In the genomic region with DNA sequence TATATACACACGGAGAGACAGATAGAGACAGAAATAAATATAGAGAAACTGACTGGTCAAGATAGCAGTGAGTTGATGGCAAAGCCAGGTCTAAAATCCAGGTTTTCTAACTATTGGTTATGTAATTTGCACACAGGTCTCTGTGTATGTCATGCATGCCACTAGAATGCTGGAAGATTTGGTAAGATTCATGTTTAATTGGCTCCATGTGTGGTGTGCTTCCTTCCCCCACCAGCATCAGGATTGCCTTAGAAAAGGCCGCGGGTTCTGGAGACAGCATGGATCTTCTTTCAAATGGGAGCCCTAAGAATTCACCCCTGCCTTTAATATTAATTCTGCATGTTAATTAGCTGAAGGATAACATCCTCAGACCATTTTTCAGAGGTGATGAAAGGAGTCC, we compare ENCODE assay signal across 2 cellular contexts.
TF ChIP-seq lines count a peak whose summit lies in the region.

No MANE protein-coding gene starts in this region.

TF ChIP-seq in GM23338, 12 proteins besides CTCF, POLR2A, EP300 and RAD21 (continues in another document):
- TF ChIP-seq ZNF331 (CRISPR knock-in tag; IDR thresholded peaks at IDR 0.05; ENCODE audit: low read depth) (no peak), JUNB (IDR thresholded peaks at IDR 0.05; ENCODE audit: unreplicated experiment) (no peak), POLR2AphosphoS5 (IDR thresholded peaks at IDR 0.05; ENCODE audit: low read depth) (no peak), ZNF114 (CRISPR knock-in tag; IDR thresholded peaks at IDR 0.05) (no peak), STAT1 (IDR thresholded peaks at IDR 0.05; ENCODE audit: unreplicated experiment) (no peak), REST (IDR thresholded peaks at IDR 0.05; ENCODE audit: unreplicated experiment) (no peak), EZH2 (IDR thresholded peaks at IDR 0.05; ENCODE audit: low read depth, unreplicated experiment) (no peak), NANOG (IDR thresholded peaks at IDR 0.05; ENCODE audit: borderline replicate concordance) (no peak), ETS1 (IDR thresholded peaks at IDR 0.05) (no peak)
- TF ChIP-seq, protein P1, sequence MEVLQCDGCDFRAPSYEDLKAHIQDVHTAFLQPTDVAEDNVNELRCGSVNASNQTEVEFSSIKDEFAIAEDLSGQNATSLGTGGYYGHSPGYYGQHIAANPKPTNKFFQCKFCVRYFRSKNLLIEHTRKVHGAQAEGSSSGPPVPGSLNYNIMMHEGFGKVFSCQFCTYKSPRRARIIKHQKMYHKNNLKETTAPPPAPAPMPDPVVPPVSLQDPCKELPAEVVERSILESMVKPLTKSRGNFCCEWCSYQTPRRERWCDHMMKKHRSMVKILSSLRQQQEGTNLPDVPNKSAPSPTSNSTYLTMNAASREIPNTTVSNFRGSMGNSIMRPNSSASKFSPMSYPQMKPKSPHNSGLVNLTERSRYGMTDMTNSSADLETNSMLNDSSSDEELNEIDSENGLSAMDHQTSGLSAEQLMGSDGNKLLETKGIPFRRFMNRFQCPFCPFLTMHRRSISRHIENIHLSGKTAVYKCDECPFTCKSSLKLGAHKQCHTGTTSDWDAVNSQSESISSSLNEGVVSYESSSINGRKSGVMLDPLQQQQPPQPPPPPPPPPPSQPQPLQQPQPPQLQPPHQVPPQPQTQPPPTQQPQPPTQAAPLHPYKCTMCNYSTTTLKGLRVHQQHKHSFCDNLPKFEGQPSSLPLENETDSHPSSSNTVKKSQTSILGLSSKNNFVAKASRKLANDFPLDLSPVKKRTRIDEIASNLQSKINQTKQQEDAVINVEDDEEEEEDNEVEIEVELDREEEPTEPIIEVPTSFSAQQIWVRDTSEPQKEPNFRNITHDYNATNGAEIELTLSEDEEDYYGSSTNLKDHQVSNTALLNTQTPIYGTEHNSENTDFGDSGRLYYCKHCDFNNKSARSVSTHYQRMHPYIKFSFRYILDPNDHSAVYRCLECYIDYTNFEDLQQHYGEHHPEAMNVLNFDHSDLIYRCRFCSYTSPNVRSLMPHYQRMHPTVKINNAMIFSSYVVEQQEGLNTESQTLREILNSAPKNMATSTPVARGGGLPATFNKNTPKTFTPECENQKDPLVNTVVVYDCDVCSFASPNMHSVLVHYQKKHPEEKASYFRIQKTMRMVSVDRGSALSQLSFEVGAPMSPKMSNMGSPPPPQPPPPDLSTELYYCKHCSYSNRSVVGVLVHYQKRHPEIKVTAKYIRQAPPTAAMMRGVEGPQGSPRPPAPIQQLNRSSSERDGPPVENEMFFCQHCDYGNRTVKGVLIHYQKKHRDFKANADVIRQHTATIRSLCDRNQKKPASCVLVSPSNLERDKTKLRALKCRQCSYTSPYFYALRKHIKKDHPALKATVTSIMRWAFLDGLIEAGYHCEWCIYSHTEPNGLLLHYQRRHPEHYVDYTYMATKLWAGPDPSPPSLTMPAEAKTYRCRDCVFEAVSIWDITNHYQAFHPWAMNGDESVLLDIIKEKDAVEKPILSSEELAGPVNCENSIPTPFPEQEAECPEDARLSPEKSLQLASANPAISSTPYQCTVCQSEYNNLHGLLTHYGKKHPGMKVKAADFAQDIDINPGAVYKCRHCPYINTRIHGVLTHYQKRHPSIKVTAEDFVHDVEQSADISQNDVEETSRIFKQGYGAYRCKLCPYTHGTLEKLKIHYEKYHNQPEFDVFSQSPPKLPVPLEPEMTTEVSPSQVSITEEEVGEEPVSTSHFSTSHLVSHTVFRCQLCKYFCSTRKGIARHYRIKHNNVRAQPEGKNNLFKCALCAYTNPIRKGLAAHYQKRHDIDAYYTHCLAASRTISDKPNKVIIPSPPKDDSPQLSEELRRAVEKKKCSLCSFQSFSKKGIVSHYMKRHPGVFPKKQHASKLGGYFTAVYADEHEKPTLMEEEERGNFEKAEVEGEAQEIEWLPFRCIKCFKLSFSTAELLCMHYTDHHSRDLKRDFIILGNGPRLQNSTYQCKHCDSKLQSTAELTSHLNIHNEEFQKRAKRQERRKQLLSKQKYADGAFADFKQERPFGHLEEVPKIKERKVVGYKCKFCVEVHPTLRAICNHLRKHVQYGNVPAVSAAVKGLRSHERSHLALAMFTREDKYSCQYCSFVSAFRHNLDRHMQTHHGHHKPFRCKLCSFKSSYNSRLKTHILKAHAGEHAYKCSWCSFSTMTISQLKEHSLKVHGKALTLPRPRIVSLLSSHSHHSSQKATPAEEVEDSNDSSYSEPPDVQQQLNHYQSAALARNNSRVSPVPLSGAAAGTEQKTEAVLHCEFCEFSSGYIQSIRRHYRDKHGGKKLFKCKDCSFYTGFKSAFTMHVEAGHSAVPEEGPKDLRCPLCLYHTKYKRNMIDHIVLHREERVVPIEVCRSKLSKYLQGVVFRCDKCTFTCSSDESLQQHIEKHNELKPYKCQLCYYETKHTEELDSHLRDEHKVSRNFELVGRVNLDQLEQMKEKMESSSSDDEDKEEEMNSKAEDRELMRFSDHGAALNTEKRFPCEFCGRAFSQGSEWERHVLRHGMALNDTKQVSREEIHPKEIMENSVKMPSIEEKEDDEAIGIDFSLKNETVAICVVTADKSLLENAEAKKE (CRISPR knock-in tag; IDR thresholded peaks at IDR 0.05): no peak

TF ChIP-seq in GM12878, 131 proteins besides CTCF, POLR2A, EP300 and RAD21 (continues in another document):
- TF ChIP-seq NR2C2 (IDR thresholded peaks at IDR 0.05; ENCODE audit: borderline replicate concordance, control insufficient read depth, insufficient read length, low read depth): no peak
- TF ChIP-seq ZNF217 (IDR thresholded peaks at IDR 0.05): no peak
- no peak for TF ChIP-seq NBN (IDR thresholded peaks at IDR 0.05)
- no peak for TF ChIP-seq BMI1 (IDR thresholded peaks at IDR 0.05; ENCODE audit: borderline replicate concordance)
- TF ChIP-seq, protein P2, sequence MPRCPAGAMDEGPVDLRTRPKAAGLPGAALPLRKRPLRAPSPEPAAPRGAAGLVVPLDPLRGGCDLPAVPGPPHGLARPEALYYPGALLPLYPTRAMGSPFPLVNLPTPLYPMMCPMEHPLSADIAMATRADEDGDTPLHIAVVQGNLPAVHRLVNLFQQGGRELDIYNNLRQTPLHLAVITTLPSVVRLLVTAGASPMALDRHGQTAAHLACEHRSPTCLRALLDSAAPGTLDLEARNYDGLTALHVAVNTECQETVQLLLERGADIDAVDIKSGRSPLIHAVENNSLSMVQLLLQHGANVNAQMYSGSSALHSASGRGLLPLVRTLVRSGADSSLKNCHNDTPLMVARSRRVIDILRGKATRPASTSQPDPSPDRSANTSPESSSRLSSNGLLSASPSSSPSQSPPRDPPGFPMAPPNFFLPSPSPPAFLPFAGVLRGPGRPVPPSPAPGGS (IDR thresholded peaks at IDR 0.05; ENCODE audit: borderline replicate concordance, insufficient read depth, low read depth, low read length, poor library complexity, severe bottlenecking): no peak
- TF ChIP-seq ZNF592 (IDR thresholded peaks at IDR 0.05): no peak
- TF ChIP-seq RBBP5 (conservative IDR thresholded peaks at IDR 0.05): no peak
- TF ChIP-seq, protein P3, sequence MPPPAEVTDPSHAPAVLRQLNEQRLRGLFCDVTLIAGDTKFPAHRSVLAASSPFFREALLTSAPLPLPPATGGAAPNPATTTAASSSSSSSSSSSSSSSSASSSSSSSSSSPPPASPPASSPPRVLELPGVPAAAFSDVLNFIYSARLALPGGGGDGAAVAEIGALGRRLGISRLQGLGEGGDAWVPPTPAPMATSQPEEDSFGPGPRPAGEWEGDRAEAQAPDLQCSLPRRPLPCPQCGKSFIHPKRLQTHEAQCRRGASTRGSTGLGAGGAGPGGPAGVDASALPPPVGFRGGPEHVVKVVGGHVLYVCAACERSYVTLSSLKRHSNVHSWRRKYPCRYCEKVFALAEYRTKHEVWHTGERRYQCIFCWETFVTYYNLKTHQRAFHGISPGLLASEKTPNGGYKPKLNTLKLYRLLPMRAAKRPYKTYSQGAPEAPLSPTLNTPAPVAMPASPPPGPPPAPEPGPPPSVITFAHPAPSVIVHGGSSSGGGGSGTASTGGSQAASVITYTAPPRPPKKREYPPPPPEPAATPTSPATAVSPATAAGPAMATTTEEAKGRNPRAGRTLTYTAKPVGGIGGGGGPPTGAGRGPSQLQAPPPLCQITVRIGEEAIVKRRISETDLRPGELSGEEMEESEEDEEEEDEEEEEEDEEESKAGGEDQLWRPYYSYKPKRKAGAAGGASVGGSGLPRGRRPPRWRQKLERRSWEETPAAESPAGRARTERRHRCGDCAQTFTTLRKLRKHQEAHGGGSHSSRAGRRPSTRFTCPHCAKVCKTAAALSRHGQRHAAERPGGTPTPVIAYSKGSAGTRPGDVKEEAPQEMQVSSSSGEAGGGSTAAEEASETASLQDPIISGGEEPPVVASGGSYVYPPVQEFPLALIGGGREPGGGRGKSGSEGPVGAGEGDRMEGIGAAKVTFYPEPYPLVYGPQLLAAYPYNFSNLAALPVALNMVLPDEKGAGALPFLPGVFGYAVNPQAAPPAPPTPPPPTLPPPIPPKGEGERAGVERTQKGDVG (CRISPR knock-in tag; IDR thresholded peaks at IDR 0.05): no peak
- TF ChIP-seq WRNIP1 (IDR thresholded peaks at IDR 0.05; ENCODE audit: borderline replicate concordance, low read depth, low read length): no peak
- TF ChIP-seq, protein P4, sequence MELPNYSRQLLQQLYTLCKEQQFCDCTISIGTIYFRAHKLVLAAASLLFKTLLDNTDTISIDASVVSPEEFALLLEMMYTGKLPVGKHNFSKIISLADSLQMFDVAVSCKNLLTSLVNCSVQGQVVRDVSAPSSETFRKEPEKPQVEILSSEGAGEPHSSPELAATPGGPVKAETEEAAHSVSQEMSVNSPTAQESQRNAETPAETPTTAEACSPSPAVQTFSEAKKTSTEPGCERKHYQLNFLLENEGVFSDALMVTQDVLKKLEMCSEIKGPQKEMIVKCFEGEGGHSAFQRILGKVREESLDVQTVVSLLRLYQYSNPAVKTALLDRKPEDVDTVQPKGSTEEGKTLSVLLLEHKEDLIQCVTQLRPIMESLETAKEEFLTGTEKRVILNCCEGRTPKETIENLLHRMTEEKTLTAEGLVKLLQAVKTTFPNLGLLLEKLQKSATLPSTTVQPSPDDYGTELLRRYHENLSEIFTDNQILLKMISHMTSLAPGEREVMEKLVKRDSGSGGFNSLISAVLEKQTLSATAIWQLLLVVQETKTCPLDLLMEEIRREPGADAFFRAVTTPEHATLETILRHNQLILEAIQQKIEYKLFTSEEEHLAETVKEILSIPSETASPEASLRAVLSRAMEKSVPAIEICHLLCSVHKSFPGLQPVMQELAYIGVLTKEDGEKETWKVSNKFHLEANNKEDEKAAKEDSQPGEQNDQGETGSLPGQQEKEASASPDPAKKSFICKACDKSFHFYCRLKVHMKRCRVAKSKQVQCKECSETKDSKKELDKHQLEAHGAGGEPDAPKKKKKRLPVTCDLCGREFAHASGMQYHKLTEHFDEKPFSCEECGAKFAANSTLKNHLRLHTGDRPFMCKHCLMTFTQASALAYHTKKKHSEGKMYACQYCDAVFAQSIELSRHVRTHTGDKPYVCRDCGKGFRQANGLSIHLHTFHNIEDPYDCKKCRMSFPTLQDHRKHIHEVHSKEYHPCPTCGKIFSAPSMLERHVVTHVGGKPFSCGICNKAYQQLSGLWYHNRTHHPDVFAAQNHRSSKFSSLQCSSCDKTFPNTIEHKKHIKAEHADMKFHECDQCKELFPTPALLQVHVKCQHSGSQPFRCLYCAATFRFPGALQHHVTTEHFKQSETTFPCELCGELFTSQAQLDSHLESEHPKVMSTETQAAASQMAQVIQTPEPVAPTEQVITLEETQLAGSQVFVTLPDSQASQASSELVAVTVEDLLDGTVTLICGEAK (IDR thresholded peaks at IDR 0.05; ENCODE audit: borderline replicate concordance): no peak
- TF ChIP-seq CREB1 (IDR thresholded peaks at IDR 0.05; ENCODE audit: low read depth): no peak
- TF ChIP-seq SUZ12 (IDR thresholded peaks at IDR 0.05; ENCODE audit: unreplicated experiment): no peak
- no peak for TF ChIP-seq ZNF384 (IDR thresholded peaks at IDR 0.05; ENCODE audit: borderline replicate concordance, low read depth, low read length)
- TF ChIP-seq ZBTB11 (CRISPR knock-in tag; IDR thresholded peaks at IDR 0.05): no peak
- TF ChIP-seq FOXK2 (IDR thresholded peaks at IDR 0.05): no peak
- TF ChIP-seq EED (IDR thresholded peaks at IDR 0.05; ENCODE audit: low read depth): no peak
- TF ChIP-seq SUPT20H (IDR thresholded peaks at IDR 0.05; ENCODE audit: borderline replicate concordance, control insufficient read depth, low read depth, low read length): no peak
- no peak for TF ChIP-seq POU2F2 (IDR thresholded peaks at IDR 0.05; ENCODE audit: borderline replicate concordance, low read depth, low read length)
